18 cellular contexts compared by ENCODE assay signal in the genomic region with DNA sequence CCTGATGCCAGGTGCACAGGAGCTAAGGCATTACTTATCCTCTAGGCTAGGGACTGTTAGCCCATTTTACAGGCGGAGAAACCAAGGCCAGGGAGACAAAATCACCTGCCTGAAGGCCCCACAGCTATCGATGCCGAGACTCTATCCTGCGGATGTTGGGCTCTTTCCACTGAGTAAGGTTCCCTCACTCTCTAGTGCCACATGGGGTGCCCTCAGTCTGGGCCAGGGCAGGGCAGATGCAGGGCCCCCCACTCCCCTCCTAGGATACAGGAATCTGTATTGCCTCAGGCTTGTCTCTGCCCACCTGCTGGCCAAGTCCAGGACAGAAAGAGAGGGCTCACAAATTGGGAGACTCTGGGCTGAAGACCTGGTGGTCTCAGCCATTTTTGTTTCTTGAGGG. TPM values are rescaled to one million over a fixed set of nuclear protein-coding genes. Genes with fewer than 3 reads are reported as not detected.
DNase-seq lines count a peak whose midpoint lies in the region; ATAC-seq, FAIRE-seq and TF ChIP-seq lines count a peak whose summit lies in the region.
"Had no signal": no experiment of that assay in that cellular context is flagged by ENCODE, and none has a peak within 500 bp of the region (broad histone marks: within the 10 kb centered on the region; RNA-seq: fewer than 3 reads in every experiment).

No MANE protein-coding gene starts in this region.

- H3K36me3 ChIP-seq in cardiac muscle cell (no peaks in the 10 kb centered on the region), K562 (ENCODE audit: control insufficient read depth, insufficient read depth, low read length) (no peaks in the 10 kb centered on the region), smooth muscle cell (ENCODE audit: low read depth) (no peaks in the 10 kb centered on the region)
- H3K36me3 ChIP-seq: BLaER1 had no signal

- no peak for TF ChIP-seq EP300 in K562 (IDR thresholded peaks at IDR 0.05; ENCODE audit: low read length)

- no peak overlapping the region for H3K4me3 ChIP-seq in cardiac muscle cell
- no peak overlapping the region for H3K4me3 ChIP-seq in K562
- H3K4me3 ChIP-seq in smooth muscle cell: no peak overlapping the region
- H3K4me3 ChIP-seq: A549, BLaER1 had no signal

- no peaks in the 10 kb centered on the region for H3K79me2 ChIP-seq in K562 (ENCODE audit: control insufficient read depth, insufficient read depth, low read length)
- peaks cover 85% of the 10 kb centered on the region for H3K79me2 ChIP-seq in smooth muscle cell (ENCODE audit: low read depth)

- no peak for FAIRE-seq in K562 (lab: Jason Lieb, UNC)
- FAIRE-seq: A549, H1 had no signal

- CTCF ChIA-PET in K562 (lab: Yijun Ruan, JAX; ENCODE audit: low intra/inter-chr PET ratio): no interaction called here

- peaks cover 59% of the 10 kb centered on the region for H3F3A ChIP-seq in smooth muscle cell (ENCODE audit: low read depth)

- 34% methylated on average over 4 of the region's 4 CpGs for WGBS in K562 (ENCODE audit: insufficient coverage, low coverage, missing lambda C conversion rate)
- WGBS in smooth muscle cell (ENCODE audit: low lambda C conversion rate): 99% methylated on average over 4 of the region's 4 CpGs

- no peak for ATAC-seq in K562
- no peak for ATAC-seq in activated naive CD4-positive, alpha-beta T cell treated with anti-CD3 and anti-CD28 coated beads, Interleukin-2, amount 50 U/mL, for 72 hours
- no peak for ATAC-seq in GM21723 (IDR thresholded peaks at IDR 0.05; ENCODE audit: unreplicated experiment)
- ATAC-seq: A549 had no signal

- TF ChIP-seq RAD21 in K562 (CRISPR knock-in tag; conservative IDR thresholded peaks at IDR 0.05 in 1 of 2, IDR thresholded peaks at IDR 0.05 in 1 of 2): no peak

- H3K9me3 ChIP-seq in cardiac muscle cell (ENCODE audit: low read depth) (no peaks in the 10 kb centered on the region), K562 (replicated peaks; ENCODE audit: control insufficient read depth, insufficient read depth, low read depth, low read length) (no peaks in the 10 kb centered on the region), smooth muscle cell (replicated peaks; ENCODE audit: low read depth) (no peaks in the 10 kb centered on the region)
- H3K9me3 ChIP-seq: A549, BLaER1 had no signal

- H3K9me3 Mint-ChIP-seq in activated naive CD4-positive, alpha-beta T cell treated with anti-CD3 and anti-CD28 coated beads, Interleukin-2, amount 50 U/mL, for 72 hours: no peaks in the 10 kb centered on the region
- H3K9me3 Mint-ChIP-seq: CD14-positive monocyte; CD4-positive, alpha-beta memory T cell; H9 had no signal

- no peak for DNase-seq in cardiac muscle cell (ENCODE audit: low read depth in 1 of 2, low spot score in 1 of 2)
- DNase-seq in cardiac septum (ENCODE audit: low spot score): no peak
- no peak for DNase-seq in K562 (ENCODE audit: extremely low read depth in 1 of 4, low spot score in 3 of 4)
- no peak for DNase-seq in smooth muscle cell (lab: John Stamatoyannopoulos, UW; ENCODE audit: unreplicated experiment)
- DNase-seq in activated naive CD4-positive, alpha-beta T cell treated with anti-CD3 and anti-CD28 coated beads, Interleukin-2, amount 50 U/mL, for 72 hours (ENCODE audit: low spot score in 2 of 2): no peak
- no peak for DNase-seq in stimulated activated CD4-positive, alpha-beta T cell treated with anti-CD3 and anti-CD28 coated beads, Interleukin-2, amount 100 ng/mL, for 48 hours
- DNase-seq: AML-193; Calu3; CD4-positive, alpha-beta memory T cell; DMS79 treated with DMSO at 0.1 percent for 48 hours; GF-D8; H9 had no signal

- no TSS peak for BruUV-seq in K562 (replicated peaks; lab: Mats Ljungman, UMichigan)

- POLR2A ChIA-PET in K562 (lab: Yijun Ruan, JAX): interaction anchor here (0.5 to 1.7 kb wide), 5 partner anchors 17 to 247 kb away, joined by 3 to 5 read pairs (median 3); no protein-coding TSS in a partner anchor

- in situ Hi-C loops in K562 (cut with MboI): no loop called here

- peak overlapping the region; percentile 98 for H3K27ac ChIP-seq in cardiac muscle cell
- H3K27ac ChIP-seq in K562 (ENCODE audit: extremely low read depth, low read depth, low read length): no peak overlapping the region
- H3K27ac ChIP-seq in smooth muscle cell (ENCODE audit: low read depth): peak overlapping the region; percentile 91
- H3K27ac ChIP-seq: 22Rv1, A549, BLaER1 had no signal

- no peak for TF ChIP-seq POLR2A in K562 (conservative IDR thresholded peaks at IDR 0.05)

- H2AFZ ChIP-seq in K562 (ENCODE audit: low read depth, low read length): no peak overlapping the region
- no peak overlapping the region for H2AFZ ChIP-seq in smooth muscle cell (ENCODE audit: low read depth)

- no peak overlapping the region for H3K27ac Mint-ChIP-seq in activated naive CD4-positive, alpha-beta T cell treated with anti-CD3 and anti-CD28 coated beads, Interleukin-2, amount 50 U/mL, for 72 hours
- H3K27ac Mint-ChIP-seq: CD4-positive, alpha-beta memory T cell; H9 had no signal

- H3K4me1 ChIP-seq in cardiac muscle cell (ENCODE audit: low read depth) (peaks cover 64% of the 10 kb centered on the region), K562 (replicated peaks in 1 of 2; ENCODE audit: control insufficient read depth in 2 of 2, insufficient read depth in 2 of 2, low read length in 2 of 2) (peaks cover 8 to 20% of the 10 kb centered on the region in 2 experiments; a peak in 4 of 5 replicates), smooth muscle cell (ENCODE audit: low read depth) (peaks cover 63% of the 10 kb centered on the region)
- H3K4me1 ChIP-seq: A549 had no signal

- TF ChIP-seq CTCF in cardiac muscle cell (IDR thresholded peaks at IDR 0.05; ENCODE audit: low read depth, low read length) (no peak), K562 (IDR thresholded peaks at IDR 0.05 in 2 of 3, conservative IDR thresholded peaks at IDR 0.05 in 1 of 3; ENCODE audit: insufficient read depth in 2 of 3, low read depth in 1 of 3, low read length in 3 of 3) (no peak), smooth muscle cell (IDR thresholded peaks at IDR 0.05; ENCODE audit: borderline replicate concordance, insufficient read depth, poor library complexity, severe bottlenecking) (no peak)

- H4K20me1 ChIP-seq in K562 (replicated peaks; ENCODE audit: control insufficient read depth, insufficient read depth, low read length): peaks cover 3% of the 10 kb centered on the region; the same call in 1 of the 2 replicates
- peaks cover 84% of the 10 kb centered on the region for H4K20me1 ChIP-seq in smooth muscle cell (ENCODE audit: low read depth)
- H4K20me1 ChIP-seq: BLaER1 had no signal

- H3K36me3 Mint-ChIP-seq in activated naive CD4-positive, alpha-beta T cell treated with anti-CD3 and anti-CD28 coated beads, Interleukin-2, amount 50 U/mL, for 72 hours: no peaks in the 10 kb centered on the region
- H3K36me3 Mint-ChIP-seq: CD14-positive monocyte; CD4-positive, alpha-beta memory T cell had no signal

- intact Hi-C loops in cardiac septum (cut with DNase I): no loop called here
- intact Hi-C loops in K562 (cut with micrococcal nuclease): no loop called here

- H3K4me2 ChIP-seq in K562 (ENCODE audit: insufficient read depth, low read length) (no peak overlapping the region), smooth muscle cell (no peak overlapping the region)
- H3K4me2 ChIP-seq: A549 had no signal

- no peaks in the 10 kb centered on the region for H3K9me1 ChIP-seq in K562 (ENCODE audit: control insufficient read depth, insufficient read depth, low read length)

- H3K27me3 ChIP-seq in cardiac muscle cell: no peaks in the 10 kb centered on the region
- peaks cover 0 to 16% of the 10 kb centered on the region in 2 experiments; a peak in 3 of 5 replicates for H3K27me3 ChIP-seq in K562 (ENCODE audit: control insufficient read depth in 2 of 2, insufficient read depth in 2 of 2, low read length in 2 of 2)
- no peaks in the 10 kb centered on the region for H3K27me3 ChIP-seq in smooth muscle cell (ENCODE audit: low read depth)
- H3K27me3 ChIP-seq: BLaER1 had no signal

- H3K9ac ChIP-seq in K562 (ENCODE audit: insufficient read depth in 1 of 2, low read depth in 2 of 2, low read length in 2 of 2): no peak overlapping the region
- no peak overlapping the region for H3K9ac ChIP-seq in smooth muscle cell (ENCODE audit: low read depth)
- H3K9ac ChIP-seq: BLaER1 had no signal

TF ChIP-seq in K562, 482 proteins besides CTCF, POLR2A, EP300 and RAD21 (continues in another document):
- TF ChIP-seq CHD4 (IDR thresholded peaks at IDR 0.05; ENCODE audit: insufficient read depth, insufficient replicate concordance, low read depth, low read length, poor library complexity, severe bottlenecking): peak; percentile 91

RNA-seq across cellular contexts. Expression of gene UNC5B, which starts 45.7 kb away (rescaled TPM):
- total RNA-seq in cardiac muscle cell (112 and 172 TPM in 2 replicates), cardiac septum (22.4 TPM), K562 (2014; rRNA removed) (5.0 and 6.5 TPM in 2 replicates), K562 (2014; rRNA removed; fragmentation: Illumina TruSeq; extraction: Trizol) (1.7 and 2.1 TPM in 2 replicates), K562 (2015; rRNA removed; fragmentation: Illumina TruSeq; extraction: Trizol) (2.0 and 2.5 TPM in 2 replicates), K562 (2021) (7.6 and 8.4 TPM in 2 replicates), smooth muscle cell (89.6 and 92.7 TPM in 2 replicates)
- polyA plus RNA-seq in cardiac muscle cell (73.3 and 98.3 TPM in 2 replicates), K562 (2011; rRNA removed) (1.1 and 1.9 TPM in 2 replicates), K562 (2014; fragmentation: Illumina TruSeq; extraction: Trizol) (5.4 and 7.2 TPM in 2 replicates), K562 (2014; fragmentation: Nextera tagmentation; extraction: Ambion mirVana) (under 1 TPM; 0.10 to 0.11 TPM), K562 (2014; rRNA removed) (5.7 TPM in 2 replicates), smooth muscle cell (115 and 142 TPM in 2 replicates)
- 1.5 and 4.5 TPM in 2 replicates for total RNA-seq in K562 (2011; cell fraction: chromatin; rRNA removed; ENCODE audit: low replicate concordance)
- 3.7 and 5.2 TPM in 2 replicates for total RNA-seq in K562 (2011; cell fraction: nucleolus; rRNA removed)
- total RNA-seq in K562 (2011; cell fraction: nucleoplasm; rRNA removed): 3.3 and 3.7 TPM in 2 replicates
- 1.7 and 2.5 TPM in 2 replicates for polyA plus RNA-seq in K562 (2011; cell fraction: cytosol; rRNA removed)
- polyA plus RNA-seq in K562 (2011; cell fraction: nucleus; rRNA removed): 4.6 and 5.8 TPM in 2 replicates
- 7.0 and 71.7 TPM in 2 replicates for polyA plus RNA-seq in K562 (2012)
- 0.57 and 0.95 TPM in 2 replicates for polyA minus RNA-seq in K562 (2011; rRNA and poly(A)+ RNA removed)
- 1.2 and 1.5 TPM in 2 replicates for polyA minus RNA-seq in K562 (2011; cell fraction: cytosol; rRNA and poly(A)+ RNA removed)
- polyA minus RNA-seq in K562 (2011; cell fraction: nucleus; rRNA and poly(A)+ RNA removed): 1.1 and 1.3 TPM in 2 replicates
- total RNA-seq in activated naive CD4-positive, alpha-beta T cell treated with anti-CD3 and anti-CD28 coated beads, Interleukin-2, amount 50 U/mL, for 72 hours: not detected
- total RNA-seq: CD4-positive, alpha-beta memory T cell had no signal
- polyA plus RNA-seq: CD4-positive, alpha-beta memory T cell had no signal
